In the genomic region with DNA sequence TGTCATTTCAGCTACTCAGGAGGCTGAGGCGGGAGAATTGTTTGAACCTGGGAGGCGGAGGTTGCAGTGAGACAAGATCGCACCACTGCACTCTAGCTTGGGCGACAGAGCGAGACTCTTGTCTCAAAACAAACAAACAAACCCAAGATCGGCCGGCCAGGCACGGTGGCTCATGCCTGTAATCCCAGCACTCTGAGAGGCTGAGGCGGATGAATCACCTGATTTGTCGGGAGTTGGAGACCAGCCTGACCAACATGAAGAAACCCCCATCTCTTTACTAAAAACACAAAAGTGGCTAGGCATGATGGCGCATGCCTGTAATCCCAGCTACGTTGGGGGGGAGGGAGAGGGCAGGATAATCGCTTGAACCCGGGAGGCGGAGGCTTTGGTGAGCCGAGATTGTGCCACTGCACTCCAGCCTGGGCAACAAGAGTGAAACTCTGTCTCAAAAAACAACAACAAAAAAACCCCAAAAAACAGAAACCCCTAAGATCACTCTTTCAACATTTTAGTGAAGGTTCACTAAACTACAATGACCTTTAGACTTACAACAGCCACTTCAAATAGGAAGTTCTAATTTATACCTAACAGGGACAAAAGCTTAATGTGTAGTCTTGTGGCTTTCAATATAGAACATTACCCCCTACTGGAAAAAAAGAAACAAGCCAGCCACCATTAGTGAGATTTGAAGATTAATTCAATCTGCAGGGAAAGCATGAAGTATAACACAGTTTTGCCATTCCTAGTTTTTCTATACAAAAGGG, we compare ENCODE assay signal across 14 cellular contexts. TPM values are rescaled to one million over a fixed set of nuclear protein-coding genes. Genes with fewer than 3 reads are reported as not detected.
DNase-seq lines count a peak whose midpoint lies in the region; ATAC-seq, FAIRE-seq and TF ChIP-seq lines count a peak whose summit lies in the region.
"Had no signal": no experiment of that assay in that cellular context is flagged by ENCODE, and none has a peak within 500 bp of the region (broad histone marks: within the 10 kb centered on the region; RNA-seq: fewer than 3 reads in every experiment).

No MANE protein-coding gene starts in this region.

- H3K27me3 Mint-ChIP-seq in activated CD4-positive, alpha-beta memory T cell treated with anti-CD3 and anti-CD28 coated beads for 36 hours = no peaks in the 10 kb centered on the region

- peak overlapping the region; percentile 78 for H3K27ac Mint-ChIP-seq in activated CD4-positive, alpha-beta memory T cell treated with anti-CD3 and anti-CD28 coated beads for 36 hours

- no peaks in the 10 kb centered on the region for H3K9me3 ChIP-seq in A549
- no peaks in the 10 kb centered on the region for H3K9me3 ChIP-seq in upper lobe of right lung

- 81% methylated on average over 16 of the region's 16 CpGs for WGBS in A549 (ENCODE audit: missing lambda C conversion rate)

- peaks cover 82% of the 10 kb centered on the region for H3K4me1 Mint-ChIP-seq in activated CD4-positive, alpha-beta memory T cell treated with anti-CD3 and anti-CD28 coated beads for 36 hours (ENCODE audit: low read depth)

- H3K27ac ChIP-seq in A549 (no peak overlapping the region), upper lobe of right lung (no peak overlapping the region)
- H3K27ac ChIP-seq: PC-9 had no signal

- H3K4me2 ChIP-seq in A549 = no peak overlapping the region
- H3K4me2 ChIP-seq: PC-9 had no signal

- intact Hi-C loops in activated CD4-positive, alpha-beta memory T cell treated with anti-CD3 and anti-CD28 coated beads for 36 hours (cut with micrococcal nuclease) = no loop called here
- intact Hi-C loops in upper lobe of right lung (cut with DNase I) = no loop called here

- H3K4me1 ChIP-seq in A549 = peaks cover 59% of the 10 kb centered on the region
- H3K4me1 ChIP-seq in upper lobe of right lung = peaks cover 3% of the 10 kb centered on the region

- no peak for TF ChIP-seq RAD21 in A549 (conservative IDR thresholded peaks at IDR 0.05 in 1 of 2, IDR thresholded peaks at IDR 0.05 in 1 of 2)

- TF ChIP-seq CTCF in A549 (IDR thresholded peaks at IDR 0.05) = no peak
- TF ChIP-seq CTCF in upper lobe of right lung (IDR thresholded peaks at IDR 0.05) = no peak

- no peaks in the 10 kb centered on the region for H3K9me3 Mint-ChIP-seq in activated CD4-positive, alpha-beta memory T cell treated with anti-CD3 and anti-CD28 coated beads for 36 hours

- CTCF ChIA-PET in A549 (lab: Yijun Ruan, JAX) = interaction anchor here (0.6 to 0.8 kb wide), 2 partner anchors 13 to 140 kb away, joined by 3 read pairs; no protein-coding TSS in a partner anchor
- CTCF ChIA-PET in activated CD4-positive, alpha-beta memory T cell treated with anti-CD3 and anti-CD28 coated beads for 36 hours (lab: Charles Lee) = interaction anchor here (1.4 kb wide), 1 partner anchor 20 kb away, joined by 5 read pairs; no protein-coding TSS in a partner anchor

- H3K4me3 Mint-ChIP-seq in activated CD4-positive, alpha-beta memory T cell treated with anti-CD3 and anti-CD28 coated beads for 36 hours = no peak overlapping the region

- H3K4me3 ChIP-seq in A549 (no peak overlapping the region), upper lobe of right lung (no peak overlapping the region)
- H3K4me3 ChIP-seq: PC-9 had no signal

- no peak for TF ChIP-seq POLR2A in A549 (IDR thresholded peaks at IDR 0.05; ENCODE audit: low read length)

- peaks cover 74% of the 10 kb centered on the region for H3K36me3 Mint-ChIP-seq in activated CD4-positive, alpha-beta memory T cell treated with anti-CD3 and anti-CD28 coated beads for 36 hours

- FAIRE-seq in A549 (lab: Jason Lieb, UNC) = no peak

- ATAC-seq in A549 = peak in 1 of 2 experiments; percentile 51; a peak in 1 of 6 replicates
- ATAC-seq in upper lobe of right lung = no peak

- no peak for DNase-seq in A549 (ENCODE audit: low read depth in 1 of 2, low spot score in 1 of 2)
- peak; percentile 41 for DNase-seq in Daoy (ENCODE audit: low read depth)
- DNase-seq in activated CD4-positive, alpha-beta memory T cell treated with anti-CD3 and anti-CD28 coated beads for 36 hours = no peak
- peak; percentile 75 for DNase-seq in glomerular visceral epithelial cell (ENCODE audit: extremely low spot score)
- DNase-seq in NCI-H1105 (lab: John Stamatoyannopoulos, UW) = no peak
- no peak for DNase-seq in NCI-H1105 treated with DMSO at 0.1 percent for 48 hours (lab: John Stamatoyannopoulos, UW)
- DNase-seq in DMS 273 (lab: John Stamatoyannopoulos, UW; ENCODE audit: unreplicated experiment) = no peak
- DNase-seq in upper lobe of right lung = no peak
- DNase-seq: activated CD4-positive, CD25-positive, alpha-beta regulatory T cell; amygdala; erythroblast; NCI-H2107; nucleus accumbens; PC-9 had no signal

- no peaks in the 10 kb centered on the region for H3K27me3 ChIP-seq in upper lobe of right lung

- no peak for TF ChIP-seq EP300 in A549 (IDR thresholded peaks at IDR 0.05)

- POLR2A ChIA-PET in A549 (lab: Yijun Ruan, JAX) = interaction anchor here (0.5 to 2.1 kb wide), 5 partner anchors 7 to 630 kb away, joined by 3 to 6 read pairs (median 3); a partner anchor contains a TSS
- POLR2A ChIA-PET in activated CD4-positive, alpha-beta memory T cell treated with anti-CD3 and anti-CD28 coated beads for 36 hours (lab: Charles Lee) = no interaction called here

- H3K36me3 ChIP-seq in upper lobe of right lung = peaks cover 100% of the 10 kb centered on the region

TF ChIP-seq in A549, 52 proteins besides CTCF, POLR2A, EP300 and RAD21:
- TF ChIP-seq HOXA7 (CRISPR knock-in tag; IDR thresholded peaks at IDR 0.05) = 0 out of 2 replicates have a peak, but pooled peaks have one; percentile 23
- TF ChIP-seq, protein P1, sequence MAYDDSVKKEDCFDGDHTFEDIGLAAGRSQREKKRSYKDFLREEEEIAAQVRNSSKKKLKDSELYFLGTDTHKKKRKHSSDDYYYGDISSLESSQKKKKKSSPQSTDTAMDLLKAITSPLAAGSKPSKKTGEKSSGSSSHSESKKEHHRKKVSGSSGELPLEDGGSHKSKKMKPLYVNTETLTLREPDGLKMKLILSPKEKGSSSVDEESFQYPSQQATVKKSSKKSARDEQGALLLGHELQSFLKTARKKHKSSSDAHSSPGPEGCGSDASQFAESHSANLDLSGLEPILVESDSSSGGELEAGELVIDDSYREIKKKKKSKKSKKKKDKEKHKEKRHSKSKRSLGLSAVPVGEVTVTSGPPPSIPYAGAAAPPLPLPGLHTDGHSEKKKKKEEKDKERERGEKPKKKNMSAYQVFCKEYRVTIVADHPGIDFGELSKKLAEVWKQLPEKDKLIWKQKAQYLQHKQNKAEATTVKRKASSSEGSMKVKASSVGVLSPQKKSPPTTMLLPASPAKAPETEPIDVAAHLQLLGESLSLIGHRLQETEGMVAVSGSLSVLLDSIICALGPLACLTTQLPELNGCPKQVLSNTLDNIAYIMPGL (CRISPR knock-in tag; IDR thresholded peaks at IDR 0.05; ENCODE audit: borderline replicate concordance) = no peak

RNA-seq across cellular contexts. Expression of a gene that starts 7.0 kb away (rescaled TPM):
- polyA plus RNA-seq in A549 (2011; rRNA removed) (544 and 615 TPM in 2 replicates), A549 (2017; fragmentation: RNase III; extraction: RNeasy Plus Mini Kit Qiagen cat#74134 plus additional on column Dnase treatment) (398 to 456 TPM (median 417 TPM) in 3 replicates)
- polyA plus RNA-seq in A549 (2012; cell fraction: cytosol; rRNA removed) = 200 and 228 TPM in 2 replicates
- 408 and 502 TPM in 2 replicates for polyA plus RNA-seq in A549 (2012; cell fraction: nucleus; rRNA removed)
- polyA minus RNA-seq in A549 (2011; rRNA and poly(A)+ RNA removed) = 619 and 723 TPM in 2 replicates
- total RNA-seq in Daoy (2014; rRNA removed; shearing (Covaris generic)) = 553 and 581 TPM in 2 replicates
- 100 to 1,000 TPM; 358 to 368 TPM for total RNA-seq in activated CD4-positive, alpha-beta memory T cell treated with anti-CD3 and anti-CD28 coated beads for 36 hours
- 164 TPM for total RNA-seq in upper lobe of right lung

RNA-seq across cellular contexts. Expression of a gene that starts 25.2 kb away (rescaled TPM):
- polyA plus RNA-seq in A549 (2011; rRNA removed) (140 and 161 TPM in 2 replicates), A549 (2017; fragmentation: RNase III; extraction: RNeasy Plus Mini Kit Qiagen cat#74134 plus additional on column Dnase treatment) (118 to 131 TPM (median 119 TPM) in 3 replicates)
- 39.7 and 44.0 TPM in 2 replicates for polyA plus RNA-seq in A549 (2012; cell fraction: cytosol; rRNA removed)
- 18.3 and 23.4 TPM in 2 replicates for polyA plus RNA-seq in A549 (2012; cell fraction: nucleus; rRNA removed)
- 79.1 and 79.8 TPM in 2 replicates for polyA minus RNA-seq in A549 (2011; rRNA and poly(A)+ RNA removed)
- total RNA-seq in Daoy (2014; rRNA removed; shearing (Covaris generic)) = 208 and 227 TPM in 2 replicates
- total RNA-seq in activated CD4-positive, alpha-beta memory T cell treated with anti-CD3 and anti-CD28 coated beads for 36 hours = 100 to 1,000 TPM; 131 to 132 TPM
- total RNA-seq in upper lobe of right lung = 114 TPM

Comparison
In these comparisons a context has a peak if more than half of its experiments do, and no peak if none do; other contexts are left out.
1. DNase-seq: peak in Daoy (single experiment) and glomerular visceral epithelial cell (single experiment); none in A549 (0 of 2), activated CD4-positive, alpha-beta memory T cell treated with anti-CD3 and anti-CD28 coated beads for 36 hours (single experiment), NCI-H1105 (single experiment), NCI-H1105 treated with DMSO at 0.1 percent for 48 hours (single experiment), DMS 273 (single experiment) and upper lobe of right lung (single experiment).